ENCODE assay signal across 7 cellular contexts in genomic region chr15:59437777-59438574, GRCh38. TPM values are rescaled to one million over a fixed set of nuclear protein-coding genes. Genes with fewer than 3 reads are reported as not detected.
DNase-seq lines count a peak whose midpoint lies in the region; ATAC-seq and TF ChIP-seq lines count a peak whose summit lies in the region.

FAM81A (plus strand) TSS chr15:59438186; CDS start chr15:59458627, 20,441 bp downstream.

- no peaks in the 10 kb centered on the region for H3K36me3 Mint-ChIP-seq in T-cell

- dilution Hi-C loops in mammary epithelial cell (cut with HindIII; ENCODE audit: low sequenced_read_pairs) = loop anchor here (5.0 kb wide), 1 partner anchor 56 kb away; no protein-coding TSS in a partner anchor

- H3K9me3 Mint-ChIP-seq in T-cell = no peaks in the 10 kb centered on the region

- H3K4me1 ChIP-seq in mammary epithelial cell (ENCODE audit: insufficient read depth, low read length) (peaks cover 13% of the 10 kb centered on the region), skeletal muscle tissue (ENCODE audit: control insufficient read depth in 3 of 3, insufficient read depth in 3 of 3, low read length in 3 of 3) (peaks cover 11 to 16% (median 12%) of the 10 kb centered on the region in 3 donors)

- POLR2A ChIA-PET in T-cell (lab: Charles Lee) = no interaction called here

- peaks cover 13 to 24% (median 23%) of the 10 kb centered on the region in 3 donors for H3K4me1 Mint-ChIP-seq in T-cell

- H3K79me2 ChIP-seq in mammary epithelial cell (ENCODE audit: insufficient read depth, low read length) = no peaks in the 10 kb centered on the region

- H3K4me3 ChIP-seq in GM12864 (ENCODE audit: low read depth, low read length) = peak within 1 kb of the TSS; percentile 86
- H3K4me3 ChIP-seq in mammary epithelial cell (replicated peaks in 1 of 3; ENCODE audit: insufficient read depth in 1 of 3, low read depth in 2 of 3, low read length in 3 of 3) = peak within 1 kb of the TSS; percentile 49 to 61 (median 58)
- peak within 1 kb of the TSS; percentile 75 to 77 (median 77) for H3K4me3 ChIP-seq in skeletal muscle tissue (ENCODE audit: low read length in 3 of 3)

- H3K4me3 Mint-ChIP-seq in T-cell = peak within 1 kb of the TSS; percentile 77 to 80 (median 77)

- H3K27ac Mint-ChIP-seq in T-cell = no peak within 1 kb of the TSS

- CTCF ChIA-PET in T-cell (lab: Charles Lee) = interaction anchor here in 1 of 2 donors (0.6 kb wide), 1 partner anchor 190 kb away, joined by 9 read pairs; no protein-coding TSS in a partner anchor
- CTCF ChIA-PET in mammary epithelial cell (lab: Charles Lee; ENCODE audit: low non-redundant PET) = interaction anchor here (0.6 kb wide), 1 partner anchor 62 kb away, joined by 5 read pairs; no protein-coding TSS in a partner anchor

- 5% methylated on average over 33 of the region's 95 CpGs for WGBS in mammary epithelial cell (ENCODE audit: low coverage, missing lambda C conversion rate)

- H3K4me2 ChIP-seq in mammary epithelial cell (ENCODE audit: insufficient read depth, low read depth, low read length) = peak within 1 kb of the TSS; percentile 88

- no TSS peak for BruUV-seq in mammary epithelial cell (replicated peaks; lab: Mats Ljungman, UMichigan)

- peak; percentile 72 to 86 (median 76) for ATAC-seq in T-cell (replicated peaks in 1 of 4)

- H3K9ac ChIP-seq in mammary epithelial cell (ENCODE audit: insufficient read depth, low read length) (no peak within 1 kb of the TSS), skeletal muscle tissue (ENCODE audit: low read depth in 1 of 3, low read length in 3 of 3) (peak within 1 kb of the TSS; percentile 51 to 80 (median 70))

- in situ Hi-C loops in mammary epithelial cell (cut with MboI; ENCODE audit: low sequenced_read_pairs in 2 of 2) = no loop called here

- intact Hi-C loops in mammary epithelial cell (cut with micrococcal nuclease) = no loop called here

- H3K27me3 Mint-ChIP-seq in T-cell = peaks cover 43 to 55% of the 10 kb centered on the region in 2 donors

- no peaks in the 10 kb centered on the region for H3K9me3 ChIP-seq in mammary epithelial cell (replicated peaks; ENCODE audit: insufficient read depth, low read length)
- H3K9me3 ChIP-seq in skeletal muscle tissue (ENCODE audit: control insufficient read depth in 3 of 3, low read length in 3 of 3) = no peaks in the 10 kb centered on the region

- H3K27ac ChIP-seq in mammary epithelial cell (ENCODE audit: insufficient read depth, low read depth, low read length) (no peak within 1 kb of the TSS), skeletal muscle tissue (ENCODE audit: low read depth, low read length) (no peak within 1 kb of the TSS)

- peak within 1 kb of the TSS; percentile 88 for H2AFZ ChIP-seq in mammary epithelial cell (ENCODE audit: low read depth, low read length)

- no peak for TF ChIP-seq CTCF in GM12864 (IDR thresholded peaks at IDR 0.05; ENCODE audit: low read depth, low read length, missing control alignments)
- TF ChIP-seq CTCF in mammary epithelial cell (conservative IDR thresholded peaks at IDR 0.05 in 1 of 2, IDR thresholded peaks at IDR 0.05 in 1 of 2; ENCODE audit: extremely low read depth in 1 of 2, insufficient read depth in 1 of 2, low read depth in 1 of 2, low read length in 2 of 2) = no peak

- no peaks in the 10 kb centered on the region for H4K20me1 ChIP-seq in mammary epithelial cell (ENCODE audit: insufficient read depth, low read length)

- peaks cover 3% of the 10 kb centered on the region for H3K27me3 ChIP-seq in mammary epithelial cell (ENCODE audit: insufficient read depth, low read length)
- no peaks in the 10 kb centered on the region for H3K27me3 ChIP-seq in skeletal muscle tissue (ENCODE audit: control insufficient read depth in 3 of 3, insufficient read depth in 3 of 3, low read length in 3 of 3)

- DNase-seq in GM12864 (ENCODE audit: low read depth) (no peak), H4 (ENCODE audit: low spot score) (peak; percentile 70), LHCN-M2 (ENCODE audit: low read depth) (peak; percentile 54), T-cell (peak in 22 of 34 experiments; percentile 4 to 44 (median 24)), mammary epithelial cell (peak; percentile 69), iPS-NIHi7 (ENCODE audit: extremely low spot score) (peak; percentile 96)

- H3K36me3 ChIP-seq in mammary epithelial cell (ENCODE audit: insufficient read depth, low read length) (no peaks in the 10 kb centered on the region), skeletal muscle tissue (ENCODE audit: control insufficient read depth in 3 of 3, insufficient read depth in 3 of 3, low read length in 3 of 3) (no peaks in the 10 kb centered on the region)

RNA-seq across cellular contexts. Expression of gene FAM81A, which starts in this region (rescaled TPM):
- 3.9 and 5.6 TPM in 2 replicates for total RNA-seq in H4 (2014; rRNA removed; shearing (Covaris generic))
- total RNA-seq in LHCN-M2 (2014; rRNA removed) (under 0.01 and 0.06 TPM in 2 replicates), T-cell (under 1 TPM in 2 of 5 donors, not detected in 3; 0.37 to 0.39 TPM), mammary epithelial cell (1 to 10 TPM in 1 of 2 donors, under 1 TPM in 1; 0.33 to 2.9 TPM), skeletal muscle tissue (0.52 TPM)
- 0.39 TPM for polyA plus RNA-seq in LHCN-M2 (2012)
- polyA plus RNA-seq in mammary epithelial cell = 0.97 TPM
- polyA minus RNA-seq in mammary epithelial cell = not detected

Comparison
In these comparisons a context has a peak if more than half of its experiments do, and no peak if none do; other contexts are left out.
1. Peak in DNase-seq in LHCN-M2; RNA of the gene not detected or under 1 TPM.
2. Peak in DNase-seq and ATAC-seq in T-cell; RNA of the gene not detected or under 1 TPM.